ENCODE assay signal across 1 cellular context in genomic region chr17:61862975-61863800, GRCh38.
A peak's percentile ranks its signal among the peaks of the same experiment; 100 is the strongest.
TF ChIP-seq lines count a peak whose summit lies in the region.

BRIP1 (minus strand) TSS chr17:61863528; CDS start chr17:61861539, 1,989 bp downstream.

TF ChIP-seq in K562, 482 proteins besides CTCF, POLR2A, EP300 and RAD21 (continued from another document and continues in another):
- TF ChIP-seq STAT6 (CRISPR knock-in tag; IDR thresholded peaks at IDR 0.05) (no peak), ZNF134 (CRISPR knock-in tag; conservative IDR thresholded peaks at IDR 0.05) (no peak), AFF4 (CRISPR knock-in tag; IDR thresholded peaks at IDR 0.05) (no peak; the same call in 1 of the 2 replicates), FIP1L1 (IDR thresholded peaks at IDR 0.05; ENCODE audit: low read depth, low read length, poor library complexity, severe bottlenecking) (no peak), NONO (IDR thresholded peaks at IDR 0.05; ENCODE audit: low read depth in 2 of 2, low read length in 1 of 2) (0 out of 4 replicates have a peak, but pooled peaks of 1 of the 2 experiments have one; percentile 33), SMAD1 (IDR thresholded peaks at IDR 0.05; ENCODE audit: low read depth, low read length, partially characterized antibody) (peak; percentile 46), MYC (IDR thresholded peaks at IDR 0.05; ENCODE audit: low read depth, low read length) (peak; percentile 29; the same call in 1 of the 2 replicates), MYC (CRISPR knock-in tag; IDR thresholded peaks at IDR 0.05; ENCODE audit: borderline replicate concordance, low read depth) (no peak), TCF3 (CRISPR knock-in tag; IDR thresholded peaks at IDR 0.05) (no peak; the same call in 1 of the 2 replicates), HOMEZ (CRISPR knock-in tag; IDR thresholded peaks at IDR 0.05) (no peak), USF1 (CRISPR knock-in tag; IDR thresholded peaks at IDR 0.05) (no peak), ZNF3 (CRISPR knock-in tag; IDR thresholded peaks at IDR 0.05) (no peak), ZNF41 (CRISPR knock-in tag; conservative IDR thresholded peaks at IDR 0.05) (no peak; the same call in 1 of the 2 replicates), GABPB1 (CRISPR knock-in tag; IDR thresholded peaks at IDR 0.05) (no peak), ZFX (CRISPR knock-in tag; IDR thresholded peaks at IDR 0.05) (peak; percentile 94), CXXC5 (CRISPR knock-in tag; IDR thresholded peaks at IDR 0.05) (peak; percentile 64), FOXM1 (IDR thresholded peaks at IDR 0.05; ENCODE audit: low read depth) (peak; percentile 76), FOXM1 (CRISPR knock-in tag; IDR thresholded peaks at IDR 0.05; ENCODE audit: low read depth) (peak; percentile 77; the same call in 1 of the 2 replicates), KDM4B (IDR thresholded peaks at IDR 0.05; ENCODE audit: borderline replicate concordance in 2 of 2, low read depth in 1 of 2) (0 out of 4 replicates have a peak, but pooled peaks of 1 of the 2 experiments have one; percentile 56), RFX7 (CRISPR knock-in tag; IDR thresholded peaks at IDR 0.05) (no peak), HCFC1 (IDR thresholded peaks at IDR 0.05; ENCODE audit: low read depth, low read length) (peak; percentile 24), ZNF384 (IDR thresholded peaks at IDR 0.05; ENCODE audit: low read depth, low read length) (peak; percentile 100), PRPF4 (IDR thresholded peaks at IDR 0.05; ENCODE audit: insufficient read depth, low read depth, low read length, poor library complexity, severe bottlenecking) (no peak), SAFB2 (IDR thresholded peaks at IDR 0.05; ENCODE audit: borderline replicate concordance, low read depth, low read length, severe bottlenecking) (no peak), E2F5 (CRISPR knock-in tag; IDR thresholded peaks at IDR 0.05) (no peak), ZNF75A (CRISPR knock-in tag; IDR thresholded peaks at IDR 0.05) (no peak), MEF2A (IDR thresholded peaks at IDR 0.05; ENCODE audit: control insufficient read depth, low read depth, low read length) (no peak), SAFB (IDR thresholded peaks at IDR 0.05; ENCODE audit: borderline replicate concordance, low read depth, low read length) (no peak), ATF3 (IDR thresholded peaks at IDR 0.05) (no peak), ATF3 (CRISPR knock-in tag; conservative IDR thresholded peaks at IDR 0.05) (no peak), BCOR (IDR thresholded peaks at IDR 0.05) (0 out of 2 replicates have a peak, but pooled peaks have one; percentile 25), DPF2 (IDR thresholded peaks at IDR 0.05) (0 out of 2 replicates have a peak, but pooled peaks have one; percentile 29), ATF7 (IDR thresholded peaks at IDR 0.05) (peak; percentile 47; the same call in 1 of the 2 replicates), PREB (CRISPR knock-in tag; IDR thresholded peaks at IDR 0.05) (no peak), CEBPG (CRISPR knock-in tag; IDR thresholded peaks at IDR 0.05) (peak; percentile 45; the same call in 1 of the 2 replicates), CEBPG (tag; conservative IDR thresholded peaks at IDR 0.05 in 1 of 2, IDR thresholded peaks at IDR 0.05 in 1 of 2) (no peak), CBX8 (IDR thresholded peaks at IDR 0.05; ENCODE audit: borderline replicate concordance, extremely low read depth, low read depth, low read length, poor library complexity, severe bottlenecking) (no peak), TCF15 (CRISPR knock-in tag; IDR thresholded peaks at IDR 0.05) (no peak), ATF6 (CRISPR knock-in tag; IDR thresholded peaks at IDR 0.05) (no peak; the same call in 1 of the 2 replicates), ATF1 (CRISPR knock-in tag; IDR thresholded peaks at IDR 0.05) (no peak), ATF1 (tag; IDR thresholded peaks at IDR 0.05) (peak; percentile 66), TCFL5 (CRISPR knock-in tag; conservative IDR thresholded peaks at IDR 0.05) (no peak)
- TF ChIP-seq, protein P1, sequence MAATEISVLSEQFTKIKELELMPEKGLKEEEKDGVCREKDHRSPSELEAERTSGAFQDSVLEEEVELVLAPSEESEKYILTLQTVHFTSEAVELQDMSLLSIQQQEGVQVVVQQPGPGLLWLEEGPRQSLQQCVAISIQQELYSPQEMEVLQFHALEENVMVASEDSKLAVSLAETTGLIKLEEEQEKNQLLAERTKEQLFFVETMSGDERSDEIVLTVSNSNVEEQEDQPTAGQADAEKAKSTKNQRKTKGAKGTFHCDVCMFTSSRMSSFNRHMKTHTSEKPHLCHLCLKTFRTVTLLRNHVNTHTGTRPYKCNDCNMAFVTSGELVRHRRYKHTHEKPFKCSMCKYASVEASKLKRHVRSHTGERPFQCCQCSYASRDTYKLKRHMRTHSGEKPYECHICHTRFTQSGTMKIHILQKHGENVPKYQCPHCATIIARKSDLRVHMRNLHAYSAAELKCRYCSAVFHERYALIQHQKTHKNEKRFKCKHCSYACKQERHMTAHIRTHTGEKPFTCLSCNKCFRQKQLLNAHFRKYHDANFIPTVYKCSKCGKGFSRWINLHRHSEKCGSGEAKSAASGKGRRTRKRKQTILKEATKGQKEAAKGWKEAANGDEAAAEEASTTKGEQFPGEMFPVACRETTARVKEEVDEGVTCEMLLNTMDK (IDR thresholded peaks at IDR 0.05; ENCODE audit: borderline replicate concordance, insufficient read depth, low read depth, low read length, poor library complexity, severe bottlenecking): no peak
